Comparison of ENCODE assay signal across 3 cellular contexts in the genomic region with DNA sequence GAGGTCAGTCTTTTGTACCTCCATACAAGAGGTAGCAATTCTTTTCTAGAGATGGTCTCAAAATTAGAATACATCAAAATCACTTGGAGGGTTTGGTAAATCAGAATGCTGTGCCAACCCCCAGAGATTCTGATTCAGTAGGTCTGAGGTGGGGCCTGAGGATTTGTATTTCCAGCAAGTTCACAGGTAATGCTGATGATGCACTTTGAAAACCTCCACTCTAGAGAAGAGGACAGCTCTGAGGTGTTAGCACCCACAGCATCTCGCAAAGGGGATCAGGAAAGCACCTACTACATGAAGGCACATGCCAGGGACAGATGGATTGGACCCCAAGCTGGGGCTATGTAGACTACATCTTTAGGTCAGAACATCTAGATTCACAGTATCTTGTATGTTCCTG.
TF ChIP-seq lines count a peak whose summit lies in the region.

No MANE protein-coding gene starts in this region.

TF ChIP-seq in A549, 52 proteins besides CTCF, POLR2A, EP300 and RAD21:
- peak; percentile 44 for TF ChIP-seq MAFK (IDR thresholded peaks at IDR 0.05; ENCODE audit: partially characterized antibody)
- no peak for TF ChIP-seq KDM1A (IDR thresholded peaks at IDR 0.05; ENCODE audit: low read depth)
- no peak for TF ChIP-seq ZC3H11A (IDR thresholded peaks at IDR 0.05)

TF ChIP-seq in IMR-90, 13 proteins besides CTCF, POLR2A, EP300 and RAD21:
- TF ChIP-seq, protein P1, sequence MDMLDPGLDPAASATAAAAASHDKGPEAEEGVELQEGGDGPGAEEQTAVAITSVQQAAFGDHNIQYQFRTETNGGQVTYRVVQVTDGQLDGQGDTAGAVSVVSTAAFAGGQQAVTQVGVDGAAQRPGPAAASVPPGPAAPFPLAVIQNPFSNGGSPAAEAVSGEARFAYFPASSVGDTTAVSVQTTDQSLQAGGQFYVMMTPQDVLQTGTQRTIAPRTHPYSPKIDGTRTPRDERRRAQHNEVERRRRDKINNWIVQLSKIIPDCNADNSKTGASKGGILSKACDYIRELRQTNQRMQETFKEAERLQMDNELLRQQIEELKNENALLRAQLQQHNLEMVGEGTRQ (IDR thresholded peaks at IDR 0.05; ENCODE audit: low read depth, low read length): no peak
- peak; percentile 43; the same call in 1 of the 2 replicates for TF ChIP-seq MAFK (IDR thresholded peaks at IDR 0.05; ENCODE audit: low read depth, low read length)

TF ChIP-seq in K562, 482 proteins besides CTCF, POLR2A, EP300 and RAD21 (continues in another document):
- TF ChIP-seq ETV1 (tag; conservative IDR thresholded peaks at IDR 0.05; ENCODE audit: low read depth) (no peak), ZNF146 (CRISPR knock-in tag; IDR thresholded peaks at IDR 0.05; ENCODE audit: unreplicated experiment) (no peak), GTF2E2 (tag; IDR thresholded peaks at IDR 0.05) (no peak), FOXP1 (CRISPR knock-in tag; IDR thresholded peaks at IDR 0.05) (no peak), ZNF184 (CRISPR knock-in tag; IDR thresholded peaks at IDR 0.05) (no peak), HDAC8 (tag; IDR thresholded peaks at IDR 0.05) (no peak), SMARCE1 (IDR thresholded peaks at IDR 0.05) (no peak), ZNF165 (CRISPR knock-in tag; IDR thresholded peaks at IDR 0.05; ENCODE audit: borderline replicate concordance) (no peak), ETV6 (IDR thresholded peaks at IDR 0.05; ENCODE audit: borderline replicate concordance in 1 of 2, low read depth in 2 of 2, low read length in 1 of 2) (no peak), ETV6 (CRISPR knock-in tag; IDR thresholded peaks at IDR 0.05; ENCODE audit: borderline replicate concordance) (no peak), SIX5 (IDR thresholded peaks at IDR 0.05; ENCODE audit: borderline replicate concordance in 1 of 2, insufficient read depth in 1 of 2, low read depth in 1 of 2, low read length in 2 of 2) (no peak), ZNF583 (CRISPR knock-in tag; IDR thresholded peaks at IDR 0.05) (no peak), THRAP3 (IDR thresholded peaks at IDR 0.05; ENCODE audit: borderline replicate concordance) (no peak), MAFK (IDR thresholded peaks at IDR 0.05; ENCODE audit: low read length) (peak; percentile 70), TCF3 (CRISPR knock-in tag; IDR thresholded peaks at IDR 0.05) (no peak), NCOR1 (IDR thresholded peaks at IDR 0.05) (no peak), MAFF (IDR thresholded peaks at IDR 0.05; ENCODE audit: low read length) (peak; percentile 58; the same call in 1 of the 2 replicates), ZNF232 (CRISPR knock-in tag; IDR thresholded peaks at IDR 0.05) (no peak), ZNF316 (IDR thresholded peaks at IDR 0.05) (peak; percentile 87), POLR2H (tag; IDR thresholded peaks at IDR 0.05; ENCODE audit: low read depth) (no peak), HDGF (IDR thresholded peaks at IDR 0.05) (no peak), ASH1L (IDR thresholded peaks at IDR 0.05; ENCODE audit: borderline replicate concordance, low read depth, partially characterized antibody) (no peak), MTA2 (IDR thresholded peaks at IDR 0.05; ENCODE audit: low read depth) (no peak)
- TF ChIP-seq, protein P2, sequence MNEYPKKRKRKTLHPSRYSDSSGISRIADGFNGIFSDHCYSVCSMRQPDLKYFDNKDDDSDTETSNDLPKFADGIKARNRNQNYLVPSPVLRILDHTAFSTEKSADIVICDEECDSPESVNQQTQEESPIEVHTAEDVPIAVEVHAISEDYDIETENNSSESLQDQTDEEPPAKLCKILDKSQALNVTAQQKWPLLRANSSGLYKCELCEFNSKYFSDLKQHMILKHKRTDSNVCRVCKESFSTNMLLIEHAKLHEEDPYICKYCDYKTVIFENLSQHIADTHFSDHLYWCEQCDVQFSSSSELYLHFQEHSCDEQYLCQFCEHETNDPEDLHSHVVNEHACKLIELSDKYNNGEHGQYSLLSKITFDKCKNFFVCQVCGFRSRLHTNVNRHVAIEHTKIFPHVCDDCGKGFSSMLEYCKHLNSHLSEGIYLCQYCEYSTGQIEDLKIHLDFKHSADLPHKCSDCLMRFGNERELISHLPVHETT (CRISPR knock-in tag; conservative IDR thresholded peaks at IDR 0.05 in 1 of 2, IDR thresholded peaks at IDR 0.05 in 1 of 2): no peak
- TF ChIP-seq, protein P3, sequence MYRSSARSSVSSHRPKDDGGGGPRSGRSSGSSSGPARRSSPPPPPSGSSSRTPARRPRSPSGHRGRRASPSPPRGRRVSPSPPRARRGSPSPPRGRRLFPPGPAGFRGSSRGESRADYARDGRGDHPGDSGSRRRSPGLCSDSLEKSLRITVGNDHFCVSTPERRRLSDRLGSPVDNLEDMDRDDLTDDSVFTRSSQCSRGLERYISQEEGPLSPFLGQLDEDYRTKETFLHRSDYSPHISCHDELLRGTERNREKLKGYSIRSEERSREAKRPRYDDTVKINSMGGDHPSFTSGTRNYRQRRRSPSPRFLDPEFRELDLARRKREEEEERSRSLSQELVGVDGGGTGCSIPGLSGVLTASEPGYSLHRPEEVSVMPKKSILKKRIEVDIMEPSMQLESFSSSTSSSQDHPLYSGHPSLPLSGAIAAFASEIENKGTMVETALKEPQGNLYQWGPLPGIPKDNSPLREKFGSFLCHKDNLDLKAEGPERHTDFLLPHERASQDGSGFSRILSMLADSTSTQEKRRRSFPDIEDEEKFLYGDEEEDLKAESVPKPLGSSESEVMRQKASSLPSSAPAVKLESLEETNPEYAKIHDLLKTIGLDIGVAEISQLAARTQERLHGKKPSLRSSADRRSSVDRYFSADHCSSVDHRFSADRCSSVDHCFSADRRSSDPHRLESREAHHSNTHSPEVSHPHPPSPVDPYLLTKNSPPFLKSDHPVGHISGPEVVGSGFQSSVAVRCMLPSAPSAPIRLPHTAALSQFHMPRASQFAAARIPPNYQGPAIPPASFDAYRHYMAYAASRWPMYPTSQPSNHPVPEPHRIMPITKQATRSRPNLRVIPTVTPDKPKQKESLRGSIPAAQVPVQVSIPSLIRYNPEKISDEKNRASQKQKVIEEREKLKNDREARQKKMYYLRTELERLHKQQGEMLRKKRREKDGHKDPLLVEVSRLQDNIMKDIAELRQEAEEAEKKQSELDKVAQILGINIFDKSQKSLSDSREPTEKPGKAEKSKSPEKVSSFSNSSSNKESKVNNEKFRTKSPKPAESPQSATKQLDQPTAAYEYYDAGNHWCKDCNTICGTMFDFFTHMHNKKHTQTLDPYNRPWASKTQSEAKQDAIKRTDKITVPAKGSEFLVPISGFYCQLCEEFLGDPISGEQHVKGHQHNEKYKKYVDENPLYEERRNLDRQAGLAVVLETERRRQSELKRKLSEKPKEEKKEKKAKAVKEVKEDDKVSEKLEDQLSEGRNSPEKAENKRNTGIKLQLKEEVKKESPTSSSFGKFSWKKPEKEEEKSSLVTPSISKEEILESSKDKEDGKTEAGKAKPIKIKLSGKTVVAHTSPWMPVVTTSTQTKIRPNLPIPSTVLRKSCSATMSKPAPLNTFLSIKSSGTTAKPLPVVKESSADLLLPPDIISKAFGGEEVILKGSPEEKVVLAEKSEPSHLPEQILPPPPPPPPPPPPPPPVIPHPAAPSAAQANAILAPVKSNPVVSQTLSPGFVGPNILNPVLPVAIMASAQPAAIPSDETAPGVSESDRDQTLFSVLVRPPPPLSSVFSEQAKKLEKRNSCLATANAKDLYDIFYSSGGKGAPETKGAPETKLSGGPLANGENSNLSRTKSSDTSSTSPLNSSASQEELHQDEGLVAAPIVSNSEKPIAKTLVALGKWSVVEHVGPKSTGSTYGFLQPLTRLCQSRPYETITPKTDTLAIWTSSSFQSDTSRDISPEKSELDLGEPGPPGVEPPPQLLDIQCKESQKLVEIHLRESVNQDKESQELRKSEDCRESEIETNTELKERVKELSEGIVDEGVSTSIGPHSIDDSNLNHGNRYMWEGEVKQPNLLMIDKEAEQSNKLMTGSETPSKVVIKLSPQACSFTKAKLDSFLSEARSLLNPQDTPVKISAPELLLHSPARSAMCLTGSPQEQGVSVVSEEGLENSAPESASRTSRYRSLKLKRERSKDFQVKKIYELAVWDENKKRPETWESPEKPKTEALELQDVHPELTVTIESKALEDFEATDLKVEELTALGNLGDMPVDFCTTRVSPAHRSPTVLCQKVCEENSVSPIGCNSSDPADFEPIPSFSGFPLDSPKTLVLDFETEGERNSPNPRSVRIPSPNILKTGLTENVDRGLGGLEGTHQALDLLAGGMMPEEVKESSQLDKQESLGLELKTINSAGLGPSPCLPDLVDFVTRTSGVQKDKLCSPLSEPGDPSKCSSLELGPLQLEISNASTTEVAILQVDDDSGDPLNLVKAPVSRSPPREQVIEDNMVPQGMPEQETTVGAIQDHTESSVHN (IDR thresholded peaks at IDR 0.05; ENCODE audit: borderline replicate concordance in 1 of 2, low read depth in 1 of 2): no peak
- TF ChIP-seq, protein P4, sequence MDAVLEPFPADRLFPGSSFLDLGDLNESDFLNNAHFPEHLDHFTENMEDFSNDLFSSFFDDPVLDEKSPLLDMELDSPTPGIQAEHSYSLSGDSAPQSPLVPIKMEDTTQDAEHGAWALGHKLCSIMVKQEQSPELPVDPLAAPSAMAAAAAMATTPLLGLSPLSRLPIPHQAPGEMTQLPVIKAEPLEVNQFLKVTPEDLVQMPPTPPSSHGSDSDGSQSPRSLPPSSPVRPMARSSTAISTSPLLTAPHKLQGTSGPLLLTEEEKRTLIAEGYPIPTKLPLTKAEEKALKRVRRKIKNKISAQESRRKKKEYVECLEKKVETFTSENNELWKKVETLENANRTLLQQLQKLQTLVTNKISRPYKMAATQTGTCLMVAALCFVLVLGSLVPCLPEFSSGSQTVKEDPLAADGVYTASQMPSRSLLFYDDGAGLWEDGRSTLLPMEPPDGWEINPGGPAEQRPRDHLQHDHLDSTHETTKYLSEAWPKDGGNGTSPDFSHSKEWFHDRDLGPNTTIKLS (IDR thresholded peaks at IDR 0.05; ENCODE audit: borderline replicate concordance, low read depth): no peak
- TF ChIP-seq, protein P5, sequence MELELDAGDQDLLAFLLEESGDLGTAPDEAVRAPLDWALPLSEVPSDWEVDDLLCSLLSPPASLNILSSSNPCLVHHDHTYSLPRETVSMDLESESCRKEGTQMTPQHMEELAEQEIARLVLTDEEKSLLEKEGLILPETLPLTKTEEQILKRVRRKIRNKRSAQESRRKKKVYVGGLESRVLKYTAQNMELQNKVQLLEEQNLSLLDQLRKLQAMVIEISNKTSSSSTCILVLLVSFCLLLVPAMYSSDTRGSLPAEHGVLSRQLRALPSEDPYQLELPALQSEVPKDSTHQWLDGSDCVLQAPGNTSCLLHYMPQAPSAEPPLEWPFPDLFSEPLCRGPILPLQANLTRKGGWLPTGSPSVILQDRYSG (tag; conservative IDR thresholded peaks at IDR 0.05; ENCODE audit: low read depth): no peak
- TF ChIP-seq, protein P6, sequence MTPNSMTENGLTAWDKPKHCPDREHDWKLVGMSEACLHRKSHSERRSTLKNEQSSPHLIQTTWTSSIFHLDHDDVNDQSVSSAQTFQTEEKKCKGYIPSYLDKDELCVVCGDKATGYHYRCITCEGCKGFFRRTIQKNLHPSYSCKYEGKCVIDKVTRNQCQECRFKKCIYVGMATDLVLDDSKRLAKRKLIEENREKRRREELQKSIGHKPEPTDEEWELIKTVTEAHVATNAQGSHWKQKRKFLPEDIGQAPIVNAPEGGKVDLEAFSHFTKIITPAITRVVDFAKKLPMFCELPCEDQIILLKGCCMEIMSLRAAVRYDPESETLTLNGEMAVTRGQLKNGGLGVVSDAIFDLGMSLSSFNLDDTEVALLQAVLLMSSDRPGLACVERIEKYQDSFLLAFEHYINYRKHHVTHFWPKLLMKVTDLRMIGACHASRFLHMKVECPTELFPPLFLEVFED (CRISPR knock-in tag; conservative IDR thresholded peaks at IDR 0.05): no peak
- TF ChIP-seq, protein P7, sequence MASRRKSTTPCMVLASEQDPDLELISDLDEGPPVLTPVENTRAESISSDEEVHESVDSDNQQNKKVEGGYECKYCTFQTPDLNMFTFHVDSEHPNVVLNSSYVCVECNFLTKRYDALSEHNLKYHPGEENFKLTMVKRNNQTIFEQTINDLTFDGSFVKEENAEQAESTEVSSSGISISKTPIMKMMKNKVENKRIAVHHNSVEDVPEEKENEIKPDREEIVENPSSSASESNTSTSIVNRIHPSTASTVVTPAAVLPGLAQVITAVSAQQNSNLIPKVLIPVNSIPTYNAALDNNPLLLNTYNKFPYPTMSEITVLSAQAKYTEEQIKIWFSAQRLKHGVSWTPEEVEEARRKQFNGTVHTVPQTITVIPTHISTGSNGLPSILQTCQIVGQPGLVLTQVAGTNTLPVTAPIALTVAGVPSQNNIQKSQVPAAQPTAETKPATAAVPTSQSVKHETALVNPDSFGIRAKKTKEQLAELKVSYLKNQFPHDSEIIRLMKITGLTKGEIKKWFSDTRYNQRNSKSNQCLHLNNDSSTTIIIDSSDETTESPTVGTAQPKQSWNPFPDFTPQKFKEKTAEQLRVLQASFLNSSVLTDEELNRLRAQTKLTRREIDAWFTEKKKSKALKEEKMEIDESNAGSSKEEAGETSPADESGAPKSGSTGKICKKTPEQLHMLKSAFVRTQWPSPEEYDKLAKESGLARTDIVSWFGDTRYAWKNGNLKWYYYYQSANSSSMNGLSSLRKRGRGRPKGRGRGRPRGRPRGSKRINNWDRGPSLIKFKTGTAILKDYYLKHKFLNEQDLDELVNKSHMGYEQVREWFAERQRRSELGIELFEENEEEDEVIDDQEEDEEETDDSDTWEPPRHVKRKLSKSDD (conservative IDR thresholded peaks at IDR 0.05; ENCODE audit: low read length): no peak
- TF ChIP-seq, protein P8, sequence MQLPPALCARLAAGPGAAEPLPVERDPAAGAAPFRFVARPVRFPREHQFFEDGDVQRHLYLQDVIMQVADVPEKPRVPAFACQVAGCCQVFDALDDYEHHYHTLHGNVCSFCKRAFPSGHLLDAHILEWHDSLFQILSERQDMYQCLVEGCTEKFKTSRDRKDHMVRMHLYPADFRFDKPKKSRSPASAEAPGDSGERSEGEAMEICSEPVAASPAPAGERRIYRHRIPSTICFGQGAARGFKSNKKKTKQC (CRISPR knock-in tag; IDR thresholded peaks at IDR 0.05): no peak
- TF ChIP-seq, protein P9, sequence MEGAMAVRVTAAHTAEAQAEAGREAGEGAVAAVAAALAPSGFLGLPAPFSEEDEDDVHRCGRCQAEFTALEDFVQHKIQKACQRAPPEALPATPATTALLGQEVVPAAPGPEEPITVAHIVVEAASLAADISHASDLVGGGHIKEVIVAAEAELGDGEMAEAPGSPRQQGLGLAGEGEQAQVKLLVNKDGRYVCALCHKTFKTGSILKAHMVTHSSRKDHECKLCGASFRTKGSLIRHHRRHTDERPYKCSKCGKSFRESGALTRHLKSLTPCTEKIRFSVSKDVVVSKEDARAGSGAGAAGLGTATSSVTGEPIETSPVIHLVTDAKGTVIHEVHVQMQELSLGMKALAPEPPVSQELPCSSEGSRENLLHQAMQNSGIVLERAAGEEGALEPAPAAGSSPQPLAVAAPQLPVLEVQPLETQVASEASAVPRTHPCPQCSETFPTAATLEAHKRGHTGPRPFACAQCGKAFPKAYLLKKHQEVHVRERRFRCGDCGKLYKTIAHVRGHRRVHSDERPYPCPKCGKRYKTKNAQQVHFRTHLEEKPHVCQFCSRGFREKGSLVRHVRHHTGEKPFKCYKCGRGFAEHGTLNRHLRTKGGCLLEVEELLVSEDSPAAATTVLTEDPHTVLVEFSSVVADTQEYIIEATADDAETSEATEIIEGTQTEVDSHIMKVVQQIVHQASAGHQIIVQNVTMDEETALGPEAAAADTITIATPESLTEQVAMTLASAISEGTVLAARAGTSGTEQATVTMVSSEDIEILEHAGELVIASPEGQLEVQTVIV (CRISPR knock-in tag; IDR thresholded peaks at IDR 0.05; ENCODE audit: borderline replicate concordance): no peak
